Comparison of ENCODE assay signal across 1 cellular context in genomic region chr16:87369796-87370719, GRCh38.
TF ChIP-seq lines count a peak whose summit lies in the region.

No MANE protein-coding gene starts in this region.

TF ChIP-seq in IMR-90, 13 proteins besides CTCF, POLR2A, EP300 and RAD21:
- no peak for TF ChIP-seq MXI1 (IDR thresholded peaks at IDR 0.05; ENCODE audit: borderline replicate concordance, low read depth, low read length)
- TF ChIP-seq, protein P1, sequence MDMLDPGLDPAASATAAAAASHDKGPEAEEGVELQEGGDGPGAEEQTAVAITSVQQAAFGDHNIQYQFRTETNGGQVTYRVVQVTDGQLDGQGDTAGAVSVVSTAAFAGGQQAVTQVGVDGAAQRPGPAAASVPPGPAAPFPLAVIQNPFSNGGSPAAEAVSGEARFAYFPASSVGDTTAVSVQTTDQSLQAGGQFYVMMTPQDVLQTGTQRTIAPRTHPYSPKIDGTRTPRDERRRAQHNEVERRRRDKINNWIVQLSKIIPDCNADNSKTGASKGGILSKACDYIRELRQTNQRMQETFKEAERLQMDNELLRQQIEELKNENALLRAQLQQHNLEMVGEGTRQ (IDR thresholded peaks at IDR 0.05; ENCODE audit: low read depth, low read length) = no peak
- no peak for TF ChIP-seq CEBPB (IDR thresholded peaks at IDR 0.05; ENCODE audit: low read depth, low read length)
- TF ChIP-seq RCOR1 (IDR thresholded peaks at IDR 0.05; ENCODE audit: insufficient replicate concordance, low read length) = no peak
- no peak for TF ChIP-seq RFX5 (IDR thresholded peaks at IDR 0.05; ENCODE audit: low read depth, low read length)
- no peak for TF ChIP-seq CHD1 (IDR thresholded peaks at IDR 0.05; ENCODE audit: low read depth, low read length)
- no peak for TF ChIP-seq ELK1 (IDR thresholded peaks at IDR 0.05; ENCODE audit: borderline replicate concordance, low read depth, low read length)
